8 cellular contexts compared by ENCODE assay signal in the genomic region with DNA sequence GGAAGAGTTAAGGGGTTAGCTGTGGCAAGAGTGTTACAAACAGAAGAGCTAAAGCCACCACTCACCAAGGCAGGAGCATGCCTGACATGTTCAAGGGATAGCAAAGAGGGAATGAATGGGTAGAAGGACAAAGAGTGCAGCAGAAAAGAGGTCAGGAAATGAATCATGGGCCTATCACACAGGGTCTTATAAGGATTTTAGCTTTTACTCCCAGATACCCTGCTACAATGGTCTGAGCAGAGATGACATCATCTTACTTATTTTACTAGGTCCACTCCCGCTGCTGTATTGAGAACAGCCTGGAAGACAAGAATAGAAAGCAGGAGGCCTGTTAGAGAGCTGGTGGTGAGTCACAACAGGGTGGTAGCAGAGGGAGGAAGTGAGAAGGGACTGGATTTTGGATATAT. TPM values are rescaled to one million over a fixed set of nuclear protein-coding genes. Genes with fewer than 3 reads are reported as not detected.
A peak's percentile ranks its signal among the peaks of the same experiment; 100 is the strongest.
DNase-seq lines count a peak whose midpoint lies in the region; ATAC-seq and TF ChIP-seq lines count a peak whose summit lies in the region.

No MANE protein-coding gene starts in this region.

- peaks cover 12% of the 10 kb centered on the region for H3K36me3 ChIP-seq in ectodermal cell (ENCODE audit: control insufficient read depth, insufficient read depth, low read length)

- POLR2A ChIA-PET in activated CD4-positive, alpha-beta T cell treated with anti-CD3 and anti-CD28 coated beads, Interleukin-2, amount 10 ng/mL, durations not matched to agents 7 days and 5 days (lab: Charles Lee), result no interaction called here

- H3K4me3 ChIP-seq in ectodermal cell (ENCODE audit: insufficient read depth, low read depth, low read length), result no peak overlapping the region

- H3K9me3 Mint-ChIP-seq in activated CD4-positive, alpha-beta T cell treated with anti-CD3 and anti-CD28 coated beads, Interleukin-2, amount 10 ng/mL, durations not matched to agents 7 days and 5 days, result no peaks in the 10 kb centered on the region
- H3K9me3 Mint-ChIP-seq in nephron progenitor cell, result no peaks in the 10 kb centered on the region

- peak; percentile 87 for ATAC-seq in HG02678 (IDR thresholded peaks at IDR 0.05; ENCODE audit: unreplicated experiment)

- no peaks in the 10 kb centered on the region for H3K27me3 ChIP-seq in ectodermal cell (ENCODE audit: control insufficient read depth, insufficient read depth, low read length, poor library complexity, severe bottlenecking)

- H3K36me3 Mint-ChIP-seq in activated CD4-positive, alpha-beta T cell treated with anti-CD3 and anti-CD28 coated beads, Interleukin-2, amount 10 ng/mL, durations not matched to agents 7 days and 5 days (ENCODE audit: low read depth), result peaks cover 24% of the 10 kb centered on the region
- H3K36me3 Mint-ChIP-seq in nephron progenitor cell (ENCODE audit: low read depth), result peaks cover 26% of the 10 kb centered on the region

- H3K4me1 Mint-ChIP-seq in activated CD4-positive, alpha-beta T cell treated with anti-CD3 and anti-CD28 coated beads, Interleukin-2, amount 10 ng/mL, durations not matched to agents 7 days and 5 days, result peaks cover 24% of the 10 kb centered on the region
- H3K4me1 Mint-ChIP-seq in nephron progenitor cell, result no peaks in the 10 kb centered on the region

- H3K27me3 Mint-ChIP-seq in activated CD4-positive, alpha-beta T cell treated with anti-CD3 and anti-CD28 coated beads, Interleukin-2, amount 10 ng/mL, durations not matched to agents 7 days and 5 days, result no peaks in the 10 kb centered on the region
- peaks cover 3% of the 10 kb centered on the region for H3K27me3 Mint-ChIP-seq in nephron progenitor cell (ENCODE audit: low read depth, poor library complexity)

- H3K4me1 ChIP-seq in ectodermal cell (ENCODE audit: control insufficient read depth, insufficient read depth, low read length), result peaks cover 6% of the 10 kb centered on the region

- H3K27ac ChIP-seq in ectodermal cell (ENCODE audit: insufficient read depth, low read depth, low read length, poor library complexity, severe bottlenecking), result peak overlapping the region; percentile 50

- CTCF ChIA-PET in activated CD4-positive, alpha-beta T cell treated with anti-CD3 and anti-CD28 coated beads, Interleukin-2, amount 10 ng/mL, durations not matched to agents 7 days and 5 days (lab: Charles Lee), result interaction anchor here (1.6 to 2.6 kb wide), 3 partner anchors 8 to 40 kb away, joined by 3 to 11 read pairs (median 7); partner anchors contain the start of gene TRAF6

- H3K27ac Mint-ChIP-seq in activated CD4-positive, alpha-beta T cell treated with anti-CD3 and anti-CD28 coated beads, Interleukin-2, amount 10 ng/mL, durations not matched to agents 7 days and 5 days, result peak overlapping the region; percentile 6
- H3K27ac Mint-ChIP-seq in nephron progenitor cell, result peak overlapping the region; percentile 75

- H3K9me3 ChIP-seq in ectodermal cell (ENCODE audit: control insufficient read depth, low read length), result no peaks in the 10 kb centered on the region

- 38 to 81% methylated on average over 1 of the region's 1 CpG for WGBS in ectodermal cell, 2 experiments

- no peak for DNase-seq in activated CD4-positive, alpha-beta T cell treated with anti-CD3 and anti-CD28 coated beads, Interleukin-2, amount 10 ng/mL, durations not matched to agents 7 days and 5 days
- DNase-seq in activated CD4-positive, alpha-beta T cell treated with anti-CD3 and anti-CD28 coated beads, Interleukin-2, amount 50 U/mL, for 1 hour, result no peak
- DNase-seq in NCI-H69 (lab: John Stamatoyannopoulos, UW) (peak; percentile 16), nephron progenitor cell (no peak), AML-193 (lab: John Stamatoyannopoulos, UW) (no peak), ecto neural progenitor cell (ENCODE audit: low spot score) (no peak)

- no peak for TF ChIP-seq CTCF in nephron progenitor cell (IDR thresholded peaks at IDR 0.05)

- H3K4me3 Mint-ChIP-seq in activated CD4-positive, alpha-beta T cell treated with anti-CD3 and anti-CD28 coated beads, Interleukin-2, amount 10 ng/mL, durations not matched to agents 7 days and 5 days, result no peak overlapping the region
- H3K4me3 Mint-ChIP-seq in nephron progenitor cell, result no peak overlapping the region

RNA-seq across cellular contexts. Expression of gene TRAF6, which starts 9.8 kb away (rescaled TPM):
- total RNA-seq in activated CD4-positive, alpha-beta T cell treated with anti-CD3 and anti-CD28 coated beads, Interleukin-2, amount 10 ng/mL, durations not matched to agents 7 days and 5 days, result 10 to 100 TPM; 13.5 to 15.0 TPM
- polyA plus RNA-seq in ectodermal cell (2013, experiment 1 of 4), result 11.7 TPM
- polyA plus RNA-seq in ectodermal cell (2013, experiment 2 of 4), result 10.9 TPM
- polyA plus RNA-seq in ectodermal cell (2013, experiment 3 of 4), result 10.1 TPM
- polyA plus RNA-seq in ectodermal cell (2013, experiment 4 of 4), result 10.4 TPM
